Comparison of ENCODE assay signal across 8 cellular contexts in the genomic region with DNA sequence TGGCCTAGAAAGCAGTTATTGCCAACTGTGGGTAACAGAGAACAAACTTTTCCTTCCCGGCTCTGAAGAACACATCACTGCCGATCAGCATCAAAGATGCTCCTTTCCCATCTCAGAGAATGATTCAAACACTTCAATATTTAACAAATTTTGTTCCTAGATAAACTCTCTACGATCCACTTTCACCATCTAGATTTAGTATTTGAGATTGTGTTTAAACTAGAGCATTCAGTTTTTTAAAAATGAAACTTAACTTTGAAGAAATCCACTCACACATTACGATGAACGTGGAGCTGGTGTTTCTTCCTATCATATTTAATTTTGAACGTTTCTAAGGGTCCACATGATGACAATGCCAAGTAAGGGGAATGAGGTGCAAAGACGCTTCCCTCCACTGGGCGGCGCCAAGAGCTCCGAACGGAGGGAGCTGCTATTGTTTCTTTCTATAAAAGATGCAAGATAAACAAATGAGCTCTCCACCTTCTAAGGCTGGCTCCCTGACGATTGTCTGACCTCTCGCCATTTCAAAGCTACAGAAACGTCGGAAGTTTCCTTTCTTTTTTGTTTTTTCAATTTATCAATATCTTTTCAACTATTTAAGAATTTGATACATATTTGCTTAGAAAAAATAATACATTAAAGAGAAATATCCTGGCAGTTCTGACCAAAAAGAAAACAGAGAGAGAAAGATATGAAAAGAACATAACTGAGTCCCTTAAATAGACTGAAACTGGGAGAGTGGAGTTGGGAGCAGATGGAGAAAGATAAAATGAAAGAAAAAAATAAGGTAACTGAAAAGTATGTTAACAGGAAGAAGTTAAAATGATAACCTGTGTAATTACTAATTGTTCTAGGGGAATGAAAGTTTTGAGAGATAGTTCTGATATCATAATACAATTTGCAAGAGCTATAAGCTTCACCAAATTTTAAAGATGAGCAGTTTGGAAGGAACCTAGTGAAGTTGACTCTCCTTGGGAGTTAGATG. TPM values are rescaled to one million over a fixed set of nuclear protein-coding genes. Genes with fewer than 3 reads are reported as not detected.
A peak's percentile ranks its signal among the peaks of the same experiment; 100 is the strongest.
DNase-seq lines count a peak whose midpoint lies in the region; ATAC-seq, FAIRE-seq and TF ChIP-seq lines count a peak whose summit lies in the region.

No MANE protein-coding gene starts in this region.

- H3K36me3 ChIP-seq in OCI-LY3 (replicated peaks; ENCODE audit: low read depth, low read length) (no peaks in the 10 kb centered on the region), adrenal gland (replicated peaks in 1 of 2) (no peaks in the 10 kb centered on the region), ovary (no peaks in the 10 kb centered on the region)

- no peak overlapping the region for H3K27ac ChIP-seq in OCI-LY3 (ENCODE audit: low read length)
- no peak overlapping the region for H3K27ac ChIP-seq in adrenal gland
- H3K27ac ChIP-seq in ovary, result no peak overlapping the region

- peak overlapping the region; percentile 62 for H3K4me2 ChIP-seq in OCI-LY3 (ENCODE audit: low read length)

- H3K9ac ChIP-seq in OCI-LY3 (ENCODE audit: low read length), result no peak overlapping the region

- no peaks in the 10 kb centered on the region for H3K27me3 ChIP-seq in OCI-LY3 (ENCODE audit: low read depth, low read length)
- peaks cover 98% of the 10 kb centered on the region for H3K27me3 ChIP-seq in adrenal gland
- H3K27me3 ChIP-seq in ovary, result peaks cover 3% of the 10 kb centered on the region

- intact Hi-C loops in adrenal gland (cut with DNase I) (loop anchor here (10.0 kb wide), 3 partner anchors 123 to 443 kb away; no protein-coding TSS in a partner anchor), ovary (cut with DNase I) (loop anchor here in 1 of 4 donors (10.0 kb wide), 1 partner anchor 433 kb away; no protein-coding TSS in a partner anchor)

- H4K20me1 ChIP-seq in OCI-LY3 (ENCODE audit: insufficient read depth, low read length), result no peaks in the 10 kb centered on the region

- peak overlapping the region; percentile 46; the same call in 1 of the 2 replicates for H2AFZ ChIP-seq in OCI-LY3 (ENCODE audit: low read depth, low read length)

- peak; percentile 69 for DNase-seq in D341Med (ENCODE audit: low spot score)
- DNase-seq in KG1 (lab: John Stamatoyannopoulos, UW), result peak; percentile 28
- peak in 5 of 7 donors; percentile 37 to 67 (median 56) for DNase-seq in adrenal gland
- DNase-seq in stimulated activated naive CD8-positive, alpha-beta T cell treated with anti-CD3 and anti-CD28 coated beads, Interleukin-15, Interleukin-2, amounts not matched to agents 100 U/mL and 50 U/mL, for 24 hours, result peak; percentile 65
- DNase-seq in ovary, result no peak

- no peaks in the 10 kb centered on the region for H3K79me2 ChIP-seq in OCI-LY3 (ENCODE audit: low read length)

- H3K9me3 ChIP-seq in OCI-LY3 (ENCODE audit: insufficient read depth, low read length), result no peaks in the 10 kb centered on the region
- no peaks in the 10 kb centered on the region for H3K9me3 ChIP-seq in adrenal gland (replicated peaks in 1 of 3)
- peaks cover 0 to 3% of the 10 kb centered on the region in 2 donors for H3K9me3 ChIP-seq in ovary

- H3K4me3 ChIP-seq in OCI-LY3 (ENCODE audit: low read length) (peak overlapping the region; percentile 48), adrenal gland (no peak overlapping the region), ovary (no peak overlapping the region)

- peak; percentile 13 for FAIRE-seq in islet of Langerhans (lab: Jason Lieb, UNC)

- TF ChIP-seq CTCF in OCI-LY3 (IDR thresholded peaks at IDR 0.05; ENCODE audit: low read depth, low read length) (peak; percentile 70), adrenal gland (IDR thresholded peaks at IDR 0.05) (peak; percentile 43 to 79 (median 68)), ovary (IDR thresholded peaks at IDR 0.05) (no peak)

- no peaks in the 10 kb centered on the region for H3K4me1 ChIP-seq in OCI-LY3 (ENCODE audit: low read length)
- H3K4me1 ChIP-seq in adrenal gland (replicated peaks in 1 of 2), result peaks cover 20 to 38% of the 10 kb centered on the region in 2 donors
- H3K4me1 ChIP-seq in ovary (ENCODE audit: insufficient read depth), result peaks cover 9% of the 10 kb centered on the region

- 6 to 9% (median 7%) methylated on average over 15 of the region's 15 CpGs for WGBS in adrenal gland, 4 donors
- 8 to 9% (median 8%) methylated on average over 15 of the region's 15 CpGs for WGBS in ovary, 3 donors

- TF ChIP-seq POLR2A in adrenal gland (IDR thresholded peaks at IDR 0.05) (no peak), ovary (IDR thresholded peaks at IDR 0.05) (no peak)

- ATAC-seq in GM19452 (IDR thresholded peaks at IDR 0.05; ENCODE audit: unreplicated experiment), result peak; percentile 48
- ATAC-seq in stimulated activated naive CD8-positive, alpha-beta T cell treated with anti-CD3 and anti-CD28 coated beads, Interleukin-15, Interleukin-2, amounts not matched to agents 100 U/mL and 50 U/mL, for 24 hours, result no peak

- no peak for TF ChIP-seq EP300 in ovary (IDR thresholded peaks at IDR 0.05)

RNA-seq across cellular contexts. Expression of a gene that starts 4.4 kb away (rescaled TPM):
- total RNA-seq in adrenal gland (not detected), ovary (not detected)
- polyA plus RNA-seq in adrenal gland (not detected), ovary (not detected)

Comparison
In these comparisons a context has a peak if more than half of its experiments do, and no peak if none do; other contexts are left out.
1. DNase-seq: peak in D341Med (single experiment), KG1 (single experiment), adrenal gland (5 of 7) and stimulated activated naive CD8-positive, alpha-beta T cell treated with anti-CD3 and anti-CD28 coated beads, Interleukin-15, Interleukin-2, amounts not matched to agents 100 U/mL and 50 U/mL, for 24 hours (single experiment); none in ovary (0 of 5).
2. CTCF ChIP-seq: peak in OCI-LY3 (single experiment) and adrenal gland (6 of 6); none in ovary (0 of 3).